ENCODE assay signal across 23 cellular contexts in the genomic region with DNA sequence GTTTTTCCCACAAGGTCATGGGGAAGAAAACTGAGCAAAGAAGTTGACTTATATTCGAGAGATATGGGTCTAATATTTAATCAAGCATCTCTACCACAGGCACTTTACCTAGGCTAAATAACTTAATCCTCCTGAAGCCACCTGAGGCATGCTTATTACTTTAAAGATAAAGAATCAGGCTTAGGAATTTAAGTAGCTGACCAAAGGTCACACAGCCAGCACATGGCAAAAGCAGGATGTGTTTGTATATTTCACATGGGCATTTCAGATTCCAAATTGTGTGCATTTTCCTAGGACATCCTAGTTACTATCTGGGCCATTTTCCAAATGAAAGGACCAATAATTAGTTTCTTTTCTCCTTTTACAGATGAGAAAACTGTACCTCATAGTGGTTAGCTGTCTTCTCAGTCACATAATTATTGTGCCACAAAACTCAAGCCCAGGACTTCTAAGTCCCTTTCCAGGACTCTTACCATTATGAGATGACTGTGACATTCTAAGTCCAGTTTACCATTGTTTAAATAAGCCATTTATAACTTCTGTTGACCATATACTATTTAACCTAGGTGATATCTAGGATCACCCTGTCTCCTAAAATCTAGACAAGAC.
DNase-seq lines count a peak whose midpoint lies in the region; ATAC-seq, FAIRE-seq and TF ChIP-seq lines count a peak whose summit lies in the region.
"Had no signal": no experiment of that assay in that cellular context is flagged by ENCODE, and none has a peak within 500 bp of the region (broad histone marks: within the 10 kb centered on the region; RNA-seq: fewer than 3 reads in every experiment).

No MANE protein-coding gene starts in this region.

- no peaks in the 10 kb centered on the region for H3K79me2 ChIP-seq in GM12878 (ENCODE audit: control insufficient read depth, insufficient read depth, low read length)
- H3K79me2 ChIP-seq in hepatocyte, result no peaks in the 10 kb centered on the region

- SMC1A ChIA-PET in GM12878 (lab: Charles Lee; ENCODE audit: uncharacterized antibody, unreplicated experiment), result interaction anchor here (1.0 to 7.4 kb wide), 5 partner anchors 9 to 47 kb away, joined by 3 to 145 read pairs (median 3); no protein-coding TSS in a partner anchor

- FAIRE-seq in GM12878 (lab: Jason Lieb, UNC), result no peak
- FAIRE-seq: A549, D721Med, G401.6 had no signal

- H3K4me1 ChIP-seq in Caco-2 (peaks cover 32% of the 10 kb centered on the region), GM12878 (ENCODE audit: control insufficient read depth, insufficient read depth, low read length) (peaks cover 19% of the 10 kb centered on the region), hepatocyte (ENCODE audit: insufficient read depth) (peaks cover 9% of the 10 kb centered on the region), mucosa of descending colon (ENCODE audit: low read depth) (no peaks in the 10 kb centered on the region)
- H3K4me1 ChIP-seq: A549, BE2C had no signal

- WGBS in GM12878 (ENCODE audit: insufficient coverage, insufficient replicate concordance, low lambda C conversion rate, missing lambda C conversion rate), result 17% methylated on average over 1 of the region's 1 CpG
- WGBS in hepatocyte (ENCODE audit: low lambda C conversion rate, missing lambda C conversion rate), result 36% methylated on average over 1 of the region's 1 CpG

- no peaks in the 10 kb centered on the region for H3K27me3 ChIP-seq in Caco-2 (replicated peaks; ENCODE audit: control insufficient read depth, insufficient read depth, low read length)
- H3K27me3 ChIP-seq in GM12878 (replicated peaks in 1 of 2; ENCODE audit: control insufficient read depth in 2 of 2, insufficient read depth in 2 of 2, low read length in 1 of 2), result no peaks in the 10 kb centered on the region; a peak in 2 of 4 replicates
- no peaks in the 10 kb centered on the region for H3K27me3 ChIP-seq in hepatocyte
- H3K27me3 ChIP-seq: BLaER1 had no signal

- ATAC-seq in GM12878, result peak; percentile 16; the same call in 2 of the 3 replicates
- peak; percentile 33 for ATAC-seq in mucosa of descending colon
- ATAC-seq: A549 had no signal

- peak overlapping the region; percentile 30 for H3K27ac Mint-ChIP-seq in Caco-2 (ENCODE audit: unreplicated experiment)
- no peak overlapping the region for H3K27ac Mint-ChIP-seq in activated naive CD4-positive, alpha-beta T cell treated with anti-CD3 and anti-CD28 coated beads, Interleukin-2, amount 10 ng/mL, durations not matched to agents 7 days and 5 days
- H3K27ac Mint-ChIP-seq: CD14-positive monocyte; CD4-positive, alpha-beta memory T cell; CD8-positive, alpha-beta memory T cell had no signal

- H3K36me3 ChIP-seq in Caco-2 (ENCODE audit: control insufficient read depth, insufficient read depth, low read length), result no peaks in the 10 kb centered on the region
- no peaks in the 10 kb centered on the region for H3K36me3 ChIP-seq in GM12878 (ENCODE audit: control insufficient read depth in 2 of 2, insufficient read depth in 2 of 2, low read length in 1 of 2)
- H3K36me3 ChIP-seq in hepatocyte (replicated peaks; ENCODE audit: insufficient read depth, low read depth), result no peaks in the 10 kb centered on the region
- H3K36me3 ChIP-seq in mucosa of descending colon (ENCODE audit: low read depth), result no peaks in the 10 kb centered on the region
- H3K36me3 ChIP-seq: BE2C had no signal

- H3K9ac ChIP-seq in GM12878 (ENCODE audit: control insufficient read depth, insufficient read depth, low read length), result no peak overlapping the region
- H3K9ac ChIP-seq: BLaER1 had no signal

- H3K27ac ChIP-seq in GM12878 (ENCODE audit: control insufficient read depth, insufficient read depth) (no peak overlapping the region), hepatocyte (peak overlapping the region; percentile 44)
- H3K27ac ChIP-seq: 22Rv1, A549, BLaER1 had no signal

- no peaks in the 10 kb centered on the region for H4K20me1 ChIP-seq in GM12878 (ENCODE audit: control insufficient read depth, insufficient read depth)
- no peaks in the 10 kb centered on the region for H4K20me1 ChIP-seq in hepatocyte (ENCODE audit: insufficient read depth, poor library complexity, severe bottlenecking)
- H4K20me1 ChIP-seq: BLaER1 had no signal

- H3K36me3 Mint-ChIP-seq in Caco-2 (ENCODE audit: insufficient read depth, unreplicated experiment), result no peaks in the 10 kb centered on the region
- H3K36me3 Mint-ChIP-seq in activated naive CD4-positive, alpha-beta T cell treated with anti-CD3 and anti-CD28 coated beads, Interleukin-2, amount 10 ng/mL, durations not matched to agents 7 days and 5 days, result peaks cover 3% of the 10 kb centered on the region
- H3K36me3 Mint-ChIP-seq: CD4-positive, alpha-beta memory T cell; CD4-positive, CD25-positive, alpha-beta regulatory T cell; CD8-positive, alpha-beta memory T cell had no signal

- RAD21 ChIA-PET in GM12878 (lab: Charles Lee; ENCODE audit: unreplicated experiment), result interaction anchor here (1.1 to 6.2 kb wide), 3 partner anchors 9 to 34 kb away, joined by 3 to 71 read pairs (median 4); no protein-coding TSS in a partner anchor

- BruUV-seq in Caco-2 (replicated peaks; lab: Mats Ljungman, UMichigan) (no TSS peak), GM12878 (replicated peaks; lab: Mats Ljungman, UMichigan) (no TSS peak)

- H3K9me3 ChIP-seq in Caco-2 (no peaks in the 10 kb centered on the region), GM12878 (replicated peaks; ENCODE audit: control insufficient read depth, insufficient read depth, low read length) (peaks cover 7% of the 10 kb centered on the region; the same call in 2 of the 3 replicates), hepatocyte (ENCODE audit: low read depth) (no peaks in the 10 kb centered on the region), mucosa of descending colon (no peaks in the 10 kb centered on the region)
- H3K9me3 ChIP-seq: A549, BE2C had no signal

- H2AFZ ChIP-seq in GM12878 (ENCODE audit: control insufficient read depth, low read depth, low read length), result no peak overlapping the region
- H2AFZ ChIP-seq in hepatocyte, result no peak overlapping the region

- TF ChIP-seq POLR2A in GM12878 (IDR thresholded peaks at IDR 0.05; ENCODE audit: low read depth, low read length), result no peak

- H3K4me3 ChIP-seq in Caco-2 (ENCODE audit: low read depth, low read length) (no peak overlapping the region), GM12878 (no peak overlapping the region), hepatocyte (no peak overlapping the region), mucosa of descending colon (no peak overlapping the region)
- H3K4me3 ChIP-seq: A549, BLaER1 had no signal

- H3K9me3 Mint-ChIP-seq in Caco-2 (ENCODE audit: unreplicated experiment), result no peaks in the 10 kb centered on the region
- H3K9me3 Mint-ChIP-seq in activated naive CD4-positive, alpha-beta T cell treated with anti-CD3 and anti-CD28 coated beads, Interleukin-2, amount 10 ng/mL, durations not matched to agents 7 days and 5 days, result no peaks in the 10 kb centered on the region

- POLR2A ChIA-PET in Caco-2 (lab: Charles Lee), result no interaction called here
- POLR2A ChIA-PET in GM12878 (lab: Charles Lee), result interaction anchor here (1.3 to 6.1 kb wide), 4 partner anchors 9 to 18 kb away, joined by 3 to 64 read pairs (median 5); no protein-coding TSS in a partner anchor

- DNase-seq in Caco-2, result peak; percentile 62 to 66
- DNase-seq in GM12878 (ENCODE audit: low read depth, low spot score), result no peak
- peak; percentile 22 for DNase-seq in hepatocyte (ENCODE audit: low spot score)
- DNase-seq in mucosa of descending colon, result no peak
- no peak for DNase-seq in RKO (ENCODE audit: low spot score)
- DNase-seq in AML-193 (lab: John Stamatoyannopoulos, UW), result no peak
- DNase-seq in activated naive CD4-positive, alpha-beta T cell treated with anti-CD3 and anti-CD28 coated beads, Interleukin-2, amount 10 ng/mL, durations not matched to agents 7 days and 5 days, result no peak
- no peak for DNase-seq in iPS-NIHi7 (ENCODE audit: extremely low spot score)
- DNase-seq: BE2C; C1 segment of cervical spinal cord; Calu3; CD4-positive, alpha-beta memory T cell; CD4-positive, CD25-positive, alpha-beta regulatory T cell; CD8-positive, alpha-beta memory T cell; COR-L47; DMS79 treated with DMSO at 0.1 percent for 48 hours; GF-D8 had no signal

- TF ChIP-seq RAD21 in GM12878 (IDR thresholded peaks at IDR 0.05; ENCODE audit: insufficient read depth, low read depth, low read length), result no peak

- TF ChIP-seq EP300 in GM12878 (IDR thresholded peaks at IDR 0.05; ENCODE audit: borderline replicate concordance in 1 of 2, control insufficient read depth in 1 of 2, low read depth in 2 of 2, low read length in 2 of 2), result no peak; a peak in 1 of 4 replicates

- no peaks in the 10 kb centered on the region for H3K9me2 ChIP-seq in hepatocyte (replicated peaks; ENCODE audit: insufficient read depth)

- no peak for TF ChIP-seq CTCF in Caco-2 (IDR thresholded peaks at IDR 0.05; ENCODE audit: insufficient read depth in 1 of 2, low read depth in 1 of 2, low read length in 1 of 2, severe bottlenecking in 1 of 2, unreplicated experiment in 1 of 2)
- no peak for TF ChIP-seq CTCF in GM12878 (IDR thresholded peaks at IDR 0.05 in 2 of 3, conservative IDR thresholded peaks at IDR 0.05 in 1 of 3; ENCODE audit: control insufficient read depth in 2 of 3, extremely low read depth in 1 of 3, insufficient read depth in 1 of 3, low read depth in 3 of 3, low read length in 3 of 3)
- no peak for TF ChIP-seq CTCF in hepatocyte (IDR thresholded peaks at IDR 0.05; ENCODE audit: poor library complexity)
- no peak for TF ChIP-seq CTCF in mucosa of descending colon (IDR thresholded peaks at IDR 0.05)

- H3K4me1 Mint-ChIP-seq in Caco-2 (ENCODE audit: low read depth, unreplicated experiment), result peaks cover 20% of the 10 kb centered on the region
- H3K4me1 Mint-ChIP-seq in activated naive CD4-positive, alpha-beta T cell treated with anti-CD3 and anti-CD28 coated beads, Interleukin-2, amount 10 ng/mL, durations not matched to agents 7 days and 5 days, result peaks cover 18% of the 10 kb centered on the region
- H3K4me1 Mint-ChIP-seq: CD4-positive, alpha-beta memory T cell had no signal

- CTCF ChIA-PET in Caco-2 (lab: Charles Lee), result no interaction called here
- CTCF ChIA-PET in GM12878 (lab: Yijun Ruan, JAX), result interaction anchor here (0.8 to 1.5 kb wide), 2 partner anchors 10 to 23 kb away, joined by 3 to 4 read pairs; no protein-coding TSS in a partner anchor
- CTCF ChIA-PET in activated naive CD4-positive, alpha-beta T cell treated with anti-CD3 and anti-CD28 coated beads, Interleukin-2, amount 10 ng/mL, durations not matched to agents 7 days and 5 days (lab: Charles Lee), result no interaction called here

- in situ Hi-C loops in GM12878 (cut with MboI), result no loop called here

- intact Hi-C loops in Caco-2 (cut with micrococcal nuclease; ENCODE audit: unreplicated experiment), result loop anchor here (1.0 kb wide), 2 partner anchors 34 to 111 kb away; no protein-coding TSS in a partner anchor
- intact Hi-C loops in GM12878 (cut with micrococcal nuclease; ENCODE audit: unreplicated experiment), result no loop called here
- intact Hi-C loops in mucosa of descending colon (cut with DNase I, micrococcal nuclease), result no loop called here

- peak overlapping the region; percentile 0 for H3K4me3 Mint-ChIP-seq in Caco-2 (ENCODE audit: unreplicated experiment)
- H3K4me3 Mint-ChIP-seq in activated naive CD4-positive, alpha-beta T cell treated with anti-CD3 and anti-CD28 coated beads, Interleukin-2, amount 10 ng/mL, durations not matched to agents 7 days and 5 days, result no peak overlapping the region
- H3K4me3 Mint-ChIP-seq: CD14-positive monocyte; CD4-positive, alpha-beta memory T cell; CD4-positive, CD25-positive, alpha-beta regulatory T cell; CD8-positive, alpha-beta memory T cell had no signal

- no peak overlapping the region for H3K4me2 ChIP-seq in GM12878 (ENCODE audit: control insufficient read depth, insufficient read depth)
- peak overlapping the region; percentile 34 for H3K4me2 ChIP-seq in hepatocyte
- H3K4me2 ChIP-seq: A549, BLaER1 had no signal

- no peaks in the 10 kb centered on the region for H3K27me3 Mint-ChIP-seq in Caco-2 (ENCODE audit: insufficient read depth, unreplicated experiment)
- H3K27me3 Mint-ChIP-seq in activated naive CD4-positive, alpha-beta T cell treated with anti-CD3 and anti-CD28 coated beads, Interleukin-2, amount 10 ng/mL, durations not matched to agents 7 days and 5 days, result peaks cover 26% of the 10 kb centered on the region

Comparison
In these comparisons a context has a peak if more than half of its experiments do, and no peak if none do; other contexts are left out.
1. DNase-seq: peak in Caco-2 (2 of 2) and hepatocyte (single experiment); none in GM12878 (single experiment), mucosa of descending colon (0 of 3), RKO (single experiment), AML-193 (0 of 2), activated naive CD4-positive, alpha-beta T cell treated with anti-CD3 and anti-CD28 coated beads, Interleukin-2, amount 10 ng/mL, durations not matched to agents 7 days and 5 days (single experiment) and iPS-NIHi7 (single experiment).